ENCODE assay signal across 2 cellular contexts in genomic region chr2:24816404-24816803, GRCh38.
A peak's percentile ranks its signal among the peaks of the same experiment; 100 is the strongest.
TF ChIP-seq lines count a peak whose summit lies in the region.

No MANE protein-coding gene starts in this region.

TF ChIP-seq in liver, 16 proteins besides CTCF, POLR2A, EP300 and RAD21:
- TF ChIP-seq TAF1 (conservative IDR thresholded peaks at IDR 0.05) (no peak), HNF4A (conservative IDR thresholded peaks at IDR 0.05) (peak; percentile 33 to 58), HNF4G (IDR thresholded peaks at IDR 0.05) (peak; percentile 17), SP1 (IDR thresholded peaks at IDR 0.05) (peak; percentile 24), JUND (IDR thresholded peaks at IDR 0.05) (peak in 1 of 2 donors; percentile 28)

TF ChIP-seq in HepG2, 621 proteins besides CTCF, POLR2A, EP300 and RAD21:
- TF ChIP-seq ZNF552 (CRISPR knock-in tag; IDR thresholded peaks at IDR 0.05; ENCODE audit: borderline replicate concordance) (no peak), MAF1 (CRISPR knock-in tag; IDR thresholded peaks at IDR 0.05; ENCODE audit: borderline replicate concordance) (no peak), ZSCAN5A (CRISPR knock-in tag; IDR thresholded peaks at IDR 0.05; ENCODE audit: borderline replicate concordance) (no peak), ZNF407 (CRISPR knock-in tag; IDR thresholded peaks at IDR 0.05; ENCODE audit: not compliant biosample characterization) (no peak), RAD51 (IDR thresholded peaks at IDR 0.05; ENCODE audit: borderline replicate concordance) (no peak), ZNF235 (CRISPR knock-in tag; IDR thresholded peaks at IDR 0.05; ENCODE audit: borderline replicate concordance) (no peak), ZNF549 (CRISPR knock-in tag; IDR thresholded peaks at IDR 0.05) (no peak), E2F2 (CRISPR knock-in tag; IDR thresholded peaks at IDR 0.05; ENCODE audit: borderline replicate concordance) (no peak), ZNF205 (CRISPR knock-in tag; IDR thresholded peaks at IDR 0.05) (no peak), CEBPG (CRISPR knock-in tag; IDR thresholded peaks at IDR 0.05) (no peak), ZNF75D (CRISPR knock-in tag; IDR thresholded peaks at IDR 0.05; ENCODE audit: borderline replicate concordance) (no peak), ZNF639 (CRISPR knock-in tag; conservative IDR thresholded peaks at IDR 0.05) (no peak), ZFP36 (IDR thresholded peaks at IDR 0.05; ENCODE audit: borderline replicate concordance, low read depth, low read length, partially characterized antibody) (no peak), HOXA7 (CRISPR knock-in tag; IDR thresholded peaks at IDR 0.05) (no peak), XBP1 (CRISPR knock-in tag; IDR thresholded peaks at IDR 0.05) (no peak), SCMH1 (CRISPR knock-in tag; IDR thresholded peaks at IDR 0.05; ENCODE audit: borderline replicate concordance) (no peak)
